ENCODE assay signal across 8 cellular contexts in the genomic region with DNA sequence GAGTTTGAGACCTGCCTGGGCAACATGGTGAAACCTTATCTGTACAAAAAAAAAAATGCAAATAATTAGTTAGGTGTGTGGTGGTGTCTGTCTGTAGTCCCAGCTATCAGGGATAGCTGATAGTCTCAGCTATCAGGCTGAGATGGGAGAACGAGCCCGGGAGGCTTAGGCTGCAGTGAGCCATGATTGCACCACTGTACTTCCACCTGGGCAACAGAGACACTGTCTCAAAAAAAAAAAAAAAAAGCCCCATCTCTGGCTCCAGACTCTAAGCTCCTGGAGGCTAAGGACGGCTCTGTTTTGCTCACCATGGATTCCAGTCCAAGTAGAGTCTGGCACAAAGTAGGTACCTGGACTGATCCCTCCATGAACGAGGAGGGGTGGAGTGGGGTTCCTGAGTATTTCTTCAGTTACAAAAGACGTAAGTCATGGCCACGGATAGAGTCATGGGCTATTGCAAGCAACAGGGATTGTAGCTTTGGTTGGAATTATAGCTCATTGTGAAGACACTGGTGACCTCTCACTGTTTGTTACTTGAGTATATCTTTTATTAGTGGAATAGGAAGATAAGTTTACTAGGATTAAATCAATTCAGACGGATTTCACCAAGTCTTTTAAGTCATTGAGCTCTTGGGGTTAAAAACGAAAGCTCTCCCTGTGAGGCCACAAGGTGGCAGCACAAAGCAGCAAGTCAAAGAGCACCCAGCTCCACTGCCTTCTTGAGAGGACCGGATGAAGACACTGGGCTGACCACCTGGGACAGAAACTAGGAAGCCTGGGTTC. TPM values are rescaled to one million over a fixed set of nuclear protein-coding genes. Genes with fewer than 3 reads are reported as not detected.
DNase-seq lines count a peak whose midpoint lies in the region; ATAC-seq and TF ChIP-seq lines count a peak whose summit lies in the region.

No MANE protein-coding gene starts in this region.

- no peak overlapping the region for H3K4me3 Mint-ChIP-seq in activated CD4-positive, alpha-beta T cell treated with anti-CD3 and anti-CD28 coated beads for 36 hours

- POLR2A ChIA-PET in activated CD4-positive, alpha-beta T cell treated with anti-CD3 and anti-CD28 coated beads for 36 hours (lab: Charles Lee): interaction anchor here (1.0 kb wide), 1 partner anchor 77 kb away, joined by 3 read pairs; no protein-coding TSS in a partner anchor

- H3K27ac ChIP-seq in coronary artery: no peak overlapping the region

- TF ChIP-seq CTCF in coronary artery (IDR thresholded peaks at IDR 0.05): peak; percentile 71

- ATAC-seq in HG03108 (IDR thresholded peaks at IDR 0.05; ENCODE audit: unreplicated experiment) (peak; percentile 72), left lobe of liver (peak; percentile 95)
- peak; percentile 90 for ATAC-seq in activated CD4-positive, alpha-beta T cell treated with anti-CD3 and anti-CD28 coated beads for 36 hours

- CTCF ChIA-PET in activated CD4-positive, alpha-beta T cell treated with anti-CD3 and anti-CD28 coated beads for 36 hours (lab: Charles Lee): interaction anchor here (0.5 to 9.7 kb wide), 40 partner anchors 9 to 1765 kb away, joined by 3 to 151 read pairs (median 4); partner anchors contain the start of genes BSND and DHCR24

- peak; percentile 44 for DNase-seq in GDM1 (lab: John Stamatoyannopoulos, UW)
- DNase-seq in NCI-H460 (ENCODE audit: extremely low read depth, low read depth): peak; percentile 60
- peak; percentile 81 for DNase-seq in activated CD4-positive, alpha-beta T cell treated with anti-CD3 and anti-CD28 coated beads for 36 hours
- DNase-seq in coronary artery (ENCODE audit: low spot score): no peak
- DNase-seq in left lobe of liver (ENCODE audit: low spot score): peak; percentile 75
- peak; percentile 18 for DNase-seq in stimulated activated CD4-positive, alpha-beta T cell treated with anti-CD3 and anti-CD28 coated beads, Interleukin-2, amount 100 ng/mL, for 4 hours (ENCODE audit: low read depth)
- no peak for DNase-seq in NCI-H1048 (lab: John Stamatoyannopoulos, UW)

- no peak overlapping the region for H3K27ac Mint-ChIP-seq in activated CD4-positive, alpha-beta T cell treated with anti-CD3 and anti-CD28 coated beads for 36 hours

- intact Hi-C loops in activated CD4-positive, alpha-beta T cell treated with anti-CD3 and anti-CD28 coated beads for 36 hours (cut with DNase I, micrococcal nuclease): loop anchor here (1.0 kb wide), 2 partner anchors 52 to 78 kb away; no protein-coding TSS in a partner anchor

- H3K36me3 Mint-ChIP-seq in activated CD4-positive, alpha-beta T cell treated with anti-CD3 and anti-CD28 coated beads for 36 hours (ENCODE audit: low read depth): no peaks in the 10 kb centered on the region

- peaks cover 5% of the 10 kb centered on the region for H3K27me3 Mint-ChIP-seq in activated CD4-positive, alpha-beta T cell treated with anti-CD3 and anti-CD28 coated beads for 36 hours

- peaks cover 10% of the 10 kb centered on the region for H3K4me1 Mint-ChIP-seq in activated CD4-positive, alpha-beta T cell treated with anti-CD3 and anti-CD28 coated beads for 36 hours

- peak overlapping the region; percentile 55 for H3K4me3 ChIP-seq in coronary artery

- no peaks in the 10 kb centered on the region for H3K9me3 Mint-ChIP-seq in activated CD4-positive, alpha-beta T cell treated with anti-CD3 and anti-CD28 coated beads for 36 hours (ENCODE audit: low read depth)

RNA-seq across cellular contexts. Expression of gene TMEM61, which starts 35.6 kb away (rescaled TPM):
- total RNA-seq in NCI-H460 (2014; rRNA removed; shearing (Covaris generic)): not detected in 2 replicates
- not detected in 2 replicates for polyA plus RNA-seq in NCI-H460 (2014; cell fraction: nucleus; rRNA removed)
- total RNA-seq in activated CD4-positive, alpha-beta T cell treated with anti-CD3 and anti-CD28 coated beads for 36 hours: not detected
- not detected for total RNA-seq in left lobe of liver

RNA-seq across cellular contexts. Expression of gene BSND, which starts 53.9 kb away (rescaled TPM):
- not detected in 2 replicates for total RNA-seq in NCI-H460 (2014; rRNA removed; shearing (Covaris generic))
- polyA plus RNA-seq in NCI-H460 (2014; cell fraction: nucleus; rRNA removed): not detected in 2 replicates
- total RNA-seq in activated CD4-positive, alpha-beta T cell treated with anti-CD3 and anti-CD28 coated beads for 36 hours: not detected
- not detected for total RNA-seq in left lobe of liver

RNA-seq across cellular contexts. Expression of gene DHCR24, which starts 57.8 kb away (rescaled TPM):
- total RNA-seq in NCI-H460 (2014; rRNA removed; shearing (Covaris generic)): 5.1 and 5.4 TPM in 2 replicates
- polyA plus RNA-seq in NCI-H460 (2014; cell fraction: nucleus; rRNA removed): 50.7 and 81.6 TPM in 2 replicates
- 10 to 100 TPM; 78.4 to 80.6 TPM for total RNA-seq in activated CD4-positive, alpha-beta T cell treated with anti-CD3 and anti-CD28 coated beads for 36 hours
- total RNA-seq in left lobe of liver: 828 TPM

Comparison
In these comparisons a context has a peak if more than half of its experiments do, and no peak if none do; other contexts are left out.
1. DNase-seq: peak in GDM1 (single experiment), NCI-H460 (single experiment), activated CD4-positive, alpha-beta T cell treated with anti-CD3 and anti-CD28 coated beads for 36 hours (single experiment), left lobe of liver (single experiment) and stimulated activated CD4-positive, alpha-beta T cell treated with anti-CD3 and anti-CD28 coated beads, Interleukin-2, amount 100 ng/mL, for 4 hours (single experiment); none in coronary artery (single experiment) and NCI-H1048 (single experiment).
2. RNA of gene DHCR24, which starts 57.8 kb away (total RNA-seq): 828 TPM in left lobe of liver (single experiment) and 78.4 to 80.6 TPM in activated CD4-positive, alpha-beta T cell treated with anti-CD3 and anti-CD28 coated beads for 36 hours; 5.1 to 5.4 TPM in NCI-H460; every median in the first group is over 10 times any median in the second.
3. Peak in every context shown above with its lines, with median percentiles within 50 percentile points of each other: ATAC-seq.